Comparison of ENCODE assay signal across 1 cellular context in genomic region chr19:37931941-37932655, GRCh38.
A peak's percentile ranks its signal among the peaks of the same experiment; 100 is the strongest.
TF ChIP-seq lines count a peak whose summit lies in the region.

No MANE protein-coding gene starts in this region.

TF ChIP-seq in HepG2, 621 proteins besides CTCF, POLR2A, EP300 and RAD21 (continued from another document and continues in another):
- TF ChIP-seq THAP9 (CRISPR knock-in tag; IDR thresholded peaks at IDR 0.05; ENCODE audit: borderline replicate concordance) (no peak; the same call in 1 of the 2 replicates), HNF4G (IDR thresholded peaks at IDR 0.05; ENCODE audit: borderline replicate concordance, low read depth, low read length) (no peak; the same call in 1 of the 2 replicates), HNF4G (CRISPR knock-in tag; IDR thresholded peaks at IDR 0.05; ENCODE audit: borderline replicate concordance, low read depth) (no peak), ARNT (IDR thresholded peaks at IDR 0.05) (no peak), EED (CRISPR knock-in tag; IDR thresholded peaks at IDR 0.05) (peak; percentile 34; the same call in 1 of the 2 replicates), ZNF816 (CRISPR knock-in tag; IDR thresholded peaks at IDR 0.05; ENCODE audit: borderline replicate concordance) (no peak), ZNF615 (CRISPR knock-in tag; IDR thresholded peaks at IDR 0.05; ENCODE audit: borderline replicate concordance) (no peak), HNF1A (IDR thresholded peaks at IDR 0.05; ENCODE audit: low read depth) (peak; percentile 93), HNF1A (CRISPR knock-in tag; IDR thresholded peaks at IDR 0.05; ENCODE audit: borderline replicate concordance) (peak; percentile 93), ZNF234 (CRISPR knock-in tag; conservative IDR thresholded peaks at IDR 0.05) (no peak), ZFP1 (CRISPR knock-in tag; IDR thresholded peaks at IDR 0.05) (no peak), ZFP36 (IDR thresholded peaks at IDR 0.05; ENCODE audit: borderline replicate concordance, low read depth, low read length, partially characterized antibody) (no peak), PLRG1 (conservative IDR thresholded peaks at IDR 0.05) (no peak), ZFP37 (CRISPR knock-in tag; IDR thresholded peaks at IDR 0.05; ENCODE audit: borderline replicate concordance) (no peak), SIX1 (CRISPR knock-in tag; IDR thresholded peaks at IDR 0.05; ENCODE audit: borderline replicate concordance) (0 out of 2 replicates have a peak, but pooled peaks have one; percentile 7), LCORL (IDR thresholded peaks at IDR 0.05) (no peak), LCORL (CRISPR knock-in tag; IDR thresholded peaks at IDR 0.05) (peak; percentile 85; the same call in 1 of the 2 replicates), NFE2L1 (CRISPR knock-in tag; IDR thresholded peaks at IDR 0.05; ENCODE audit: borderline replicate concordance) (no peak), ZSCAN5A (CRISPR knock-in tag; IDR thresholded peaks at IDR 0.05; ENCODE audit: borderline replicate concordance) (no peak), PHF21A (CRISPR knock-in tag; IDR thresholded peaks at IDR 0.05) (peak; percentile 72), ZNF552 (CRISPR knock-in tag; IDR thresholded peaks at IDR 0.05; ENCODE audit: borderline replicate concordance) (peak; percentile 79; the same call in 1 of the 2 replicates), PRDM4 (CRISPR knock-in tag; IDR thresholded peaks at IDR 0.05; ENCODE audit: borderline replicate concordance) (no peak), CEBPZ (IDR thresholded peaks at IDR 0.05; ENCODE audit: low read length) (no peak), ZNF101 (CRISPR knock-in tag; IDR thresholded peaks at IDR 0.05; ENCODE audit: borderline replicate concordance, low read depth) (no peak), ZNF350 (CRISPR knock-in tag; IDR thresholded peaks at IDR 0.05; ENCODE audit: borderline replicate concordance, low read depth) (peak; percentile 71), RFXANK (CRISPR knock-in tag; IDR thresholded peaks at IDR 0.05) (0 out of 2 replicates have a peak, but pooled peaks have one; percentile 21), ZNF598 (CRISPR knock-in tag; IDR thresholded peaks at IDR 0.05; ENCODE audit: borderline replicate concordance) (peak; percentile 86; the same call in 1 of the 2 replicates), ZNF343 (CRISPR knock-in tag; IDR thresholded peaks at IDR 0.05) (no peak), SETDB1 (CRISPR knock-in tag; IDR thresholded peaks at IDR 0.05; ENCODE audit: borderline replicate concordance) (no peak), RBFOX2 (IDR thresholded peaks at IDR 0.05; ENCODE audit: low read depth, low read length) (peak; percentile 40), CSRNP2 (CRISPR knock-in tag; conservative IDR thresholded peaks at IDR 0.05; ENCODE audit: low read depth) (no peak), ZNF292 (CRISPR knock-in tag; IDR thresholded peaks at IDR 0.05; ENCODE audit: borderline replicate concordance, low read depth) (peak; percentile 48; the same call in 1 of the 2 replicates), ZNF510 (CRISPR knock-in tag; IDR thresholded peaks at IDR 0.05; ENCODE audit: low read depth) (no peak), ZNF572 (CRISPR knock-in tag; IDR thresholded peaks at IDR 0.05) (peak; percentile 26; the same call in 1 of the 2 replicates), FOXP1 (IDR thresholded peaks at IDR 0.05) (no peak), FOXP1 (CRISPR knock-in tag; IDR thresholded peaks at IDR 0.05) (0 out of 2 replicates have a peak, but pooled peaks have one; percentile 4), MTA3 (CRISPR knock-in tag; IDR thresholded peaks at IDR 0.05) (no peak), ZNF282 (IDR thresholded peaks at IDR 0.05; ENCODE audit: partially characterized antibody) (no peak), ZBTB8A (CRISPR knock-in tag; IDR thresholded peaks at IDR 0.05; ENCODE audit: borderline replicate concordance, low read depth) (no peak), HIVEP1 (CRISPR knock-in tag; IDR thresholded peaks at IDR 0.05) (peak; percentile 48; the same call in 1 of the 2 replicates), ATF5 (CRISPR knock-in tag; IDR thresholded peaks at IDR 0.05; ENCODE audit: low read depth) (no peak), MLXIP (CRISPR knock-in tag; IDR thresholded peaks at IDR 0.05; ENCODE audit: borderline replicate concordance) (no peak), ERF (CRISPR knock-in tag; IDR thresholded peaks at IDR 0.05) (0 out of 2 replicates have a peak, but pooled peaks have one; percentile 25), GTF2F1 (IDR thresholded peaks at IDR 0.05; ENCODE audit: low read length) (no peak)
